In genomic region chr20:62961310-62961783, GRCh38 we compare ENCODE assay signal across 2 cellular contexts.
TF ChIP-seq lines count a peak whose summit lies in the region.

No MANE protein-coding gene starts in this region.

TF ChIP-seq in GM23338, 12 proteins besides CTCF, POLR2A, EP300 and RAD21:
- TF ChIP-seq NANOG (IDR thresholded peaks at IDR 0.05; ENCODE audit: borderline replicate concordance) (no peak), POLR2AphosphoS5 (IDR thresholded peaks at IDR 0.05; ENCODE audit: low read depth) (no peak), EZH2 (IDR thresholded peaks at IDR 0.05; ENCODE audit: low read depth, unreplicated experiment) (no peak), ETS1 (IDR thresholded peaks at IDR 0.05) (no peak), JUNB (IDR thresholded peaks at IDR 0.05; ENCODE audit: unreplicated experiment) (no peak), ZNF114 (CRISPR knock-in tag; IDR thresholded peaks at IDR 0.05) (no peak), CREB1 (CRISPR knock-in tag; IDR thresholded peaks at IDR 0.05; ENCODE audit: low read depth) (no peak), EZH2phosphoT487 (IDR thresholded peaks at IDR 0.05; ENCODE audit: unreplicated experiment) (no peak), STAT1 (IDR thresholded peaks at IDR 0.05; ENCODE audit: unreplicated experiment) (no peak), ZNF331 (CRISPR knock-in tag; IDR thresholded peaks at IDR 0.05; ENCODE audit: low read depth) (no peak)
- TF ChIP-seq, protein P1, sequence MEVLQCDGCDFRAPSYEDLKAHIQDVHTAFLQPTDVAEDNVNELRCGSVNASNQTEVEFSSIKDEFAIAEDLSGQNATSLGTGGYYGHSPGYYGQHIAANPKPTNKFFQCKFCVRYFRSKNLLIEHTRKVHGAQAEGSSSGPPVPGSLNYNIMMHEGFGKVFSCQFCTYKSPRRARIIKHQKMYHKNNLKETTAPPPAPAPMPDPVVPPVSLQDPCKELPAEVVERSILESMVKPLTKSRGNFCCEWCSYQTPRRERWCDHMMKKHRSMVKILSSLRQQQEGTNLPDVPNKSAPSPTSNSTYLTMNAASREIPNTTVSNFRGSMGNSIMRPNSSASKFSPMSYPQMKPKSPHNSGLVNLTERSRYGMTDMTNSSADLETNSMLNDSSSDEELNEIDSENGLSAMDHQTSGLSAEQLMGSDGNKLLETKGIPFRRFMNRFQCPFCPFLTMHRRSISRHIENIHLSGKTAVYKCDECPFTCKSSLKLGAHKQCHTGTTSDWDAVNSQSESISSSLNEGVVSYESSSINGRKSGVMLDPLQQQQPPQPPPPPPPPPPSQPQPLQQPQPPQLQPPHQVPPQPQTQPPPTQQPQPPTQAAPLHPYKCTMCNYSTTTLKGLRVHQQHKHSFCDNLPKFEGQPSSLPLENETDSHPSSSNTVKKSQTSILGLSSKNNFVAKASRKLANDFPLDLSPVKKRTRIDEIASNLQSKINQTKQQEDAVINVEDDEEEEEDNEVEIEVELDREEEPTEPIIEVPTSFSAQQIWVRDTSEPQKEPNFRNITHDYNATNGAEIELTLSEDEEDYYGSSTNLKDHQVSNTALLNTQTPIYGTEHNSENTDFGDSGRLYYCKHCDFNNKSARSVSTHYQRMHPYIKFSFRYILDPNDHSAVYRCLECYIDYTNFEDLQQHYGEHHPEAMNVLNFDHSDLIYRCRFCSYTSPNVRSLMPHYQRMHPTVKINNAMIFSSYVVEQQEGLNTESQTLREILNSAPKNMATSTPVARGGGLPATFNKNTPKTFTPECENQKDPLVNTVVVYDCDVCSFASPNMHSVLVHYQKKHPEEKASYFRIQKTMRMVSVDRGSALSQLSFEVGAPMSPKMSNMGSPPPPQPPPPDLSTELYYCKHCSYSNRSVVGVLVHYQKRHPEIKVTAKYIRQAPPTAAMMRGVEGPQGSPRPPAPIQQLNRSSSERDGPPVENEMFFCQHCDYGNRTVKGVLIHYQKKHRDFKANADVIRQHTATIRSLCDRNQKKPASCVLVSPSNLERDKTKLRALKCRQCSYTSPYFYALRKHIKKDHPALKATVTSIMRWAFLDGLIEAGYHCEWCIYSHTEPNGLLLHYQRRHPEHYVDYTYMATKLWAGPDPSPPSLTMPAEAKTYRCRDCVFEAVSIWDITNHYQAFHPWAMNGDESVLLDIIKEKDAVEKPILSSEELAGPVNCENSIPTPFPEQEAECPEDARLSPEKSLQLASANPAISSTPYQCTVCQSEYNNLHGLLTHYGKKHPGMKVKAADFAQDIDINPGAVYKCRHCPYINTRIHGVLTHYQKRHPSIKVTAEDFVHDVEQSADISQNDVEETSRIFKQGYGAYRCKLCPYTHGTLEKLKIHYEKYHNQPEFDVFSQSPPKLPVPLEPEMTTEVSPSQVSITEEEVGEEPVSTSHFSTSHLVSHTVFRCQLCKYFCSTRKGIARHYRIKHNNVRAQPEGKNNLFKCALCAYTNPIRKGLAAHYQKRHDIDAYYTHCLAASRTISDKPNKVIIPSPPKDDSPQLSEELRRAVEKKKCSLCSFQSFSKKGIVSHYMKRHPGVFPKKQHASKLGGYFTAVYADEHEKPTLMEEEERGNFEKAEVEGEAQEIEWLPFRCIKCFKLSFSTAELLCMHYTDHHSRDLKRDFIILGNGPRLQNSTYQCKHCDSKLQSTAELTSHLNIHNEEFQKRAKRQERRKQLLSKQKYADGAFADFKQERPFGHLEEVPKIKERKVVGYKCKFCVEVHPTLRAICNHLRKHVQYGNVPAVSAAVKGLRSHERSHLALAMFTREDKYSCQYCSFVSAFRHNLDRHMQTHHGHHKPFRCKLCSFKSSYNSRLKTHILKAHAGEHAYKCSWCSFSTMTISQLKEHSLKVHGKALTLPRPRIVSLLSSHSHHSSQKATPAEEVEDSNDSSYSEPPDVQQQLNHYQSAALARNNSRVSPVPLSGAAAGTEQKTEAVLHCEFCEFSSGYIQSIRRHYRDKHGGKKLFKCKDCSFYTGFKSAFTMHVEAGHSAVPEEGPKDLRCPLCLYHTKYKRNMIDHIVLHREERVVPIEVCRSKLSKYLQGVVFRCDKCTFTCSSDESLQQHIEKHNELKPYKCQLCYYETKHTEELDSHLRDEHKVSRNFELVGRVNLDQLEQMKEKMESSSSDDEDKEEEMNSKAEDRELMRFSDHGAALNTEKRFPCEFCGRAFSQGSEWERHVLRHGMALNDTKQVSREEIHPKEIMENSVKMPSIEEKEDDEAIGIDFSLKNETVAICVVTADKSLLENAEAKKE (CRISPR knock-in tag; IDR thresholded peaks at IDR 0.05) = no peak
- TF ChIP-seq, protein P2, sequence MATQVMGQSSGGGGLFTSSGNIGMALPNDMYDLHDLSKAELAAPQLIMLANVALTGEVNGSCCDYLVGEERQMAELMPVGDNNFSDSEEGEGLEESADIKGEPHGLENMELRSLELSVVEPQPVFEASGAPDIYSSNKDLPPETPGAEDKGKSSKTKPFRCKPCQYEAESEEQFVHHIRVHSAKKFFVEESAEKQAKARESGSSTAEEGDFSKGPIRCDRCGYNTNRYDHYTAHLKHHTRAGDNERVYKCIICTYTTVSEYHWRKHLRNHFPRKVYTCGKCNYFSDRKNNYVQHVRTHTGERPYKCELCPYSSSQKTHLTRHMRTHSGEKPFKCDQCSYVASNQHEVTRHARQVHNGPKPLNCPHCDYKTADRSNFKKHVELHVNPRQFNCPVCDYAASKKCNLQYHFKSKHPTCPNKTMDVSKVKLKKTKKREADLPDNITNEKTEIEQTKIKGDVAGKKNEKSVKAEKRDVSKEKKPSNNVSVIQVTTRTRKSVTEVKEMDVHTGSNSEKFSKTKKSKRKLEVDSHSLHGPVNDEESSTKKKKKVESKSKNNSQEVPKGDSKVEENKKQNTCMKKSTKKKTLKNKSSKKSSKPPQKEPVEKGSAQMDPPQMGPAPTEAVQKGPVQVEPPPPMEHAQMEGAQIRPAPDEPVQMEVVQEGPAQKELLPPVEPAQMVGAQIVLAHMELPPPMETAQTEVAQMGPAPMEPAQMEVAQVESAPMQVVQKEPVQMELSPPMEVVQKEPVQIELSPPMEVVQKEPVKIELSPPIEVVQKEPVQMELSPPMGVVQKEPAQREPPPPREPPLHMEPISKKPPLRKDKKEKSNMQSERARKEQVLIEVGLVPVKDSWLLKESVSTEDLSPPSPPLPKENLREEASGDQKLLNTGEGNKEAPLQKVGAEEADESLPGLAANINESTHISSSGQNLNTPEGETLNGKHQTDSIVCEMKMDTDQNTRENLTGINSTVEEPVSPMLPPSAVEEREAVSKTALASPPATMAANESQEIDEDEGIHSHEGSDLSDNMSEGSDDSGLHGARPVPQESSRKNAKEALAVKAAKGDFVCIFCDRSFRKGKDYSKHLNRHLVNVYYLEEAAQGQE (IDR thresholded peaks at IDR 0.05; ENCODE audit: unreplicated experiment) = no peak

TF ChIP-seq in HepG2, 621 proteins besides CTCF, POLR2A, EP300 and RAD21:
- TF ChIP-seq RBFOX2 (IDR thresholded peaks at IDR 0.05; ENCODE audit: low read depth, low read length) = peak; percentile 77
- 0 out of 2 replicates have a peak, but pooled peaks have one; percentile 24 for TF ChIP-seq ZFY (CRISPR knock-in tag; IDR thresholded peaks at IDR 0.05)
- TF ChIP-seq AGO2 (optimal IDR thresholded peaks at IDR 0.05; ENCODE audit: low read depth, low read length) = peak; percentile 92
- TF ChIP-seq AKAP8 (CRISPR knock-in tag; IDR thresholded peaks at IDR 0.05) = peak; percentile 31; the same call in 1 of the 2 replicates
- TF ChIP-seq ZNF460 (CRISPR knock-in tag; IDR thresholded peaks at IDR 0.05; ENCODE audit: borderline replicate concordance) = no peak
- no peak for TF ChIP-seq MYPOP (CRISPR knock-in tag; IDR thresholded peaks at IDR 0.05)
- TF ChIP-seq ZNF674 (CRISPR knock-in tag; IDR thresholded peaks at IDR 0.05; ENCODE audit: low read depth) = no peak
- TF ChIP-seq MAZ (IDR thresholded peaks at IDR 0.05; ENCODE audit: borderline replicate concordance, low read depth, low read length) = no peak
- TF ChIP-seq MAZ (CRISPR knock-in tag; IDR thresholded peaks at IDR 0.05; ENCODE audit: low read depth) = no peak
- TF ChIP-seq, protein P3, sequence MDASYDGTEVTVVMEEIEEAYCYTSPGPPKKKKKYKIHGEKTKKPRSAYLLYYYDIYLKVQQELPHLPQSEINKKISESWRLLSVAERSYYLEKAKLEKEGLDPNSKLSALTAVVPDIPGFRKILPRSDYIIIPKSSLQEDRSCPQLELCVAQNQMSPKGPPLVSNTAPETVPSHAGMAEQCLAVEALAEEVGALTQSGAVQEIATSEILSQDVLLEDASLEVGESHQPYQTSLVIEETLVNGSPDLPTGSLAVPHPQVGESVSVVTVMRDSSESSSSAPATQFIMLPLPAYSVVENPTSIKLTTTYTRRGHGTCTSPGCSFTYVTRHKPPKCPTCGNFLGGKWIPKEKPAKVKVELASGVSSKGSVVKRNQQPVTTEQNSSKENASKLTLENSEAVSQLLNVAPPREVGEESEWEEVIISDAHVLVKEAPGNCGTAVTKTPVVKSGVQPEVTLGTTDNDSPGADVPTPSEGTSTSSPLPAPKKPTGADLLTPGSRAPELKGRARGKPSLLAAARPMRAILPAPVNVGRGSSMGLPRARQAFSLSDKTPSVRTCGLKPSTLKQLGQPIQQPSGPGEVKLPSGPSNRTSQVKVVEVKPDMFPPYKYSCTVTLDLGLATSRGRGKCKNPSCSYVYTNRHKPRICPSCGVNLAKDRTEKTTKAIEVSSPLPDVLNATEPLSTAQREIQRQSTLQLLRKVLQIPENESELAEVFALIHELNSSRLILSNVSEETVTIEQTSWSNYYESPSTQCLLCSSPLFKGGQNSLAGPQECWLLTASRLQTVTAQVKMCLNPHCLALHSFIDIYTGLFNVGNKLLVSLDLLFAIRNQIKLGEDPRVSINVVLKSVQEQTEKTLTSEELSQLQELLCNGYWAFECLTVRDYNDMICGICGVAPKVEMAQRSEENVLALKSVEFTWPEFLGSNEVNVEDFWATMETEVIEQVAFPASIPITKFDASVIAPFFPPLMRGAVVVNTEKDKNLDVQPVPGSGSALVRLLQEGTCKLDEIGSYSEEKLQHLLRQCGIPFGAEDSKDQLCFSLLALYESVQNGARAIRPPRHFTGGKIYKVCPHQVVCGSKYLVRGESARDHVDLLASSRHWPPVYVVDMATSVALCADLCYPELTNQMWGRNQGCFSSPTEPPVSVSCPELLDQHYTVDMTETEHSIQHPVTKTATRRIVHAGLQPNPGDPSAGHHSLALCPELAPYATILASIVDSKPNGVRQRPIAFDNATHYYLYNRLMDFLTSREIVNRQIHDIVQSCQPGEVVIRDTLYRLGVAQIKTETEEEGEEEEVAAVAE (CRISPR knock-in tag; IDR thresholded peaks at IDR 0.05; ENCODE audit: borderline replicate concordance) = no peak
- TF ChIP-seq, protein P4, sequence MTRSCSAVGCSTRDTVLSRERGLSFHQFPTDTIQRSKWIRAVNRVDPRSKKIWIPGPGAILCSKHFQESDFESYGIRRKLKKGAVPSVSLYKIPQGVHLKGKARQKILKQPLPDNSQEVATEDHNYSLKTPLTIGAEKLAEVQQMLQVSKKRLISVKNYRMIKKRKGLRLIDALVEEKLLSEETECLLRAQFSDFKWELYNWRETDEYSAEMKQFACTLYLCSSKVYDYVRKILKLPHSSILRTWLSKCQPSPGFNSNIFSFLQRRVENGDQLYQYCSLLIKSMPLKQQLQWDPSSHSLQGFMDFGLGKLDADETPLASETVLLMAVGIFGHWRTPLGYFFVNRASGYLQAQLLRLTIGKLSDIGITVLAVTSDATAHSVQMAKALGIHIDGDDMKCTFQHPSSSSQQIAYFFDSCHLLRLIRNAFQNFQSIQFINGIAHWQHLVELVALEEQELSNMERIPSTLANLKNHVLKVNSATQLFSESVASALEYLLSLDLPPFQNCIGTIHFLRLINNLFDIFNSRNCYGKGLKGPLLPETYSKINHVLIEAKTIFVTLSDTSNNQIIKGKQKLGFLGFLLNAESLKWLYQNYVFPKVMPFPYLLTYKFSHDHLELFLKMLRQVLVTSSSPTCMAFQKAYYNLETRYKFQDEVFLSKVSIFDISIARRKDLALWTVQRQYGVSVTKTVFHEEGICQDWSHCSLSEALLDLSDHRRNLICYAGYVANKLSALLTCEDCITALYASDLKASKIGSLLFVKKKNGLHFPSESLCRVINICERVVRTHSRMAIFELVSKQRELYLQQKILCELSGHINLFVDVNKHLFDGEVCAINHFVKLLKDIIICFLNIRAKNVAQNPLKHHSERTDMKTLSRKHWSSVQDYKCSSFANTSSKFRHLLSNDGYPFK (CRISPR knock-in tag; IDR thresholded peaks at IDR 0.05; ENCODE audit: borderline replicate concordance) = peak; percentile 15; the same call in 1 of the 2 replicates
TF ChIP-seq in HepG2: peak in this region for 5.
